ENCODE assay signal across 13 cellular contexts in genomic region chr2:11024010-11024615, GRCh38.
DNase-seq lines count a peak whose midpoint lies in the region; ATAC-seq, FAIRE-seq and TF ChIP-seq lines count a peak whose summit lies in the region.
"Had no signal": no experiment of that assay in that cellular context is flagged by ENCODE, and none has a peak within 500 bp of the region (broad histone marks: within the 10 kb centered on the region; RNA-seq: fewer than 3 reads in every experiment).

No MANE protein-coding gene starts in this region.

- TF ChIP-seq CTCF in osteocyte (IDR thresholded peaks at IDR 0.05), result no peak

- H3K4me1 Mint-ChIP-seq in osteocyte (ENCODE audit: unreplicated experiment), result no peaks in the 10 kb centered on the region

- H3K36me3 Mint-ChIP-seq in osteocyte (ENCODE audit: unreplicated experiment), result no peaks in the 10 kb centered on the region
- H3K36me3 Mint-ChIP-seq: activated naive CD4-positive, alpha-beta T cell treated with anti-CD3 and anti-CD28 coated beads, Interleukin-2, amount 50 U/mL, for 72 hours had no signal

- no peak for TF ChIP-seq POLR2A in GM12891 (IDR thresholded peaks at IDR 0.05; ENCODE audit: low read depth, low read length)

- peaks cover 12% of the 10 kb centered on the region for H3K27me3 Mint-ChIP-seq in osteocyte (ENCODE audit: unreplicated experiment)

- ATAC-seq in GM21723 (IDR thresholded peaks at IDR 0.05; ENCODE audit: unreplicated experiment) (no peak), HG02884 (IDR thresholded peaks at IDR 0.05; ENCODE audit: unreplicated experiment) (no peak)
- ATAC-seq: activated naive CD4-positive, alpha-beta T cell treated with anti-CD3 and anti-CD28 coated beads, Interleukin-2, amount 50 U/mL, for 72 hours had no signal

- no peak for FAIRE-seq in GM12891 (lab: Jason Lieb, UNC)
- FAIRE-seq: H54 had no signal

- H3K27ac Mint-ChIP-seq in osteocyte (ENCODE audit: unreplicated experiment), result no peak overlapping the region
- H3K27ac Mint-ChIP-seq: activated naive CD4-positive, alpha-beta T cell treated with anti-CD3 and anti-CD28 coated beads, Interleukin-2, amount 50 U/mL, for 72 hours had no signal

- H3K9me3 Mint-ChIP-seq in osteocyte (ENCODE audit: unreplicated experiment), result no peaks in the 10 kb centered on the region
- H3K9me3 Mint-ChIP-seq: activated naive CD4-positive, alpha-beta T cell treated with anti-CD3 and anti-CD28 coated beads, Interleukin-2, amount 50 U/mL, for 72 hours had no signal

- H3K4me3 Mint-ChIP-seq in osteocyte (ENCODE audit: unreplicated experiment), result no peak overlapping the region

- DNase-seq in DMS53 (lab: John Stamatoyannopoulos, UW), result peak; percentile 94
- DNase-seq in NCI-H1694 (lab: John Stamatoyannopoulos, UW), result peak; percentile 68
- DNase-seq in ecto neural progenitor cell (ENCODE audit: low spot score), result peak; percentile 32
- DNase-seq in osteocyte (ENCODE audit: extremely low spot score, unreplicated experiment), result peak; percentile 76
- no peak for DNase-seq in GM12891 (ENCODE audit: insufficient read length, low spot score)
- no peak for DNase-seq in NCI-H2227 treated with DMSO at 0.1 percent for 48 hours (lab: John Stamatoyannopoulos, UW)
- DNase-seq: effector memory CD4-positive, alpha-beta T cell; foreskin melanocyte; mesenchymal stem cell had no signal

TF ChIP-seq in GM12891, 5 proteins besides CTCF, POLR2A, EP300 and RAD21:
- TF ChIP-seq PAX5 (IDR thresholded peaks at IDR 0.05; ENCODE audit: insufficient read depth, low read length, severe bottlenecking), result no peak
- no peak for TF ChIP-seq POU2F2 (IDR thresholded peaks at IDR 0.05; ENCODE audit: low read depth, low read length)
- TF ChIP-seq SPI1 (IDR thresholded peaks at IDR 0.05; ENCODE audit: low read depth, low read length), result no peak
- no peak for TF ChIP-seq TAF1 (IDR thresholded peaks at IDR 0.05; ENCODE audit: low read depth, low read length)
- no peak for TF ChIP-seq POLR2AphosphoS5 (IDR thresholded peaks at IDR 0.05; ENCODE audit: low read depth, low read length)
TF ChIP-seq in GM12891: peak in this region for 0.

Comparison
In these comparisons a context has a peak if more than half of its experiments do, and no peak if none do; other contexts are left out.
1. DNase-seq: peak in DMS53 (single experiment), NCI-H1694 (single experiment), ecto neural progenitor cell (single experiment) and osteocyte (single experiment); none in GM12891 (single experiment) and NCI-H2227 treated with DMSO at 0.1 percent for 48 hours (single experiment).